10 cellular contexts compared by ENCODE assay signal in the genomic region with DNA sequence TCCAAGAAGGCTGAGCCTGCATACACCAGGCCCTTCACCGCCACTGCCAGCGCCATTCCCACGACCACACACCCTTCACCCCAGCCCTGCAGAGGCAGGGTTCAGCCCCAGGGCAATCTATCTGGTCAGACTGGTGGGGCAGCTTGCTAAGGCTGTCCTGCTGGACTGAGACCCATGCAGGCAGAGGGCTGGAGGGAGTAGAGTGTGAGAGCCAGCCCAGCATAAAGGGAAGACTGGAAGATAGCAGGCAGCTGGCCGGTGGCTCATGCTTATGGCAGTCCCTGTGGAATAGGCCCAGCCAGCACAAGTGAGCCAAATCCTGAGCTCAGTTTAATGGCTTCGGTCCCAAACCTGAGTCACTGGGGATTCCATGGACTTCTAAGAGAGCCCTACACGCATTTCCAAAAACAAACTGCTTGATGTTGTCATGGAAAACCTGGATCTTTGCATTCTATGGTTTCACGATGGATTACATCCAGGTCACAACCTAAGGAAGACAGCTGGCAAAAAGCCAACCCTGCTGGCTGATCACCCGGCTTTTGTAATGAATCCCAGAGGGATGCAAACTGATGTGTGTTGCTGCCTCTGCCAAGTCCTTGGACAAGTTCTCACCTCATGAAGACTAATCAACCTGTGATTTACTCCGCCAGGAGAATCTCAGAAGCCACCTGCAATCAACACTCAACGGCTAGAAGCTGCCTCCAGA.
A peak's percentile ranks its signal among the peaks of the same experiment; 100 is the strongest.
DNase-seq lines count a peak whose midpoint lies in the region; ATAC-seq and TF ChIP-seq lines count a peak whose summit lies in the region.
"Had no signal": no experiment of that assay in that cellular context is flagged by ENCODE, and none has a peak within 500 bp of the region (broad histone marks: within the 10 kb centered on the region; RNA-seq: fewer than 3 reads in every experiment).

No MANE protein-coding gene starts in this region.

- DNase-seq in NCI-H1417 (lab: John Stamatoyannopoulos, UW) (peak; percentile 27 to 78 (median 43)), NCI-H1417 treated with DMSO at 0.1 percent for 48 hours (lab: John Stamatoyannopoulos, UW) (no peak), cardiac septum (ENCODE audit: low spot score) (peak; percentile 90), putamen (ENCODE audit: low spot score) (peak; percentile 93)
- DNase-seq in CD8-positive, alpha-beta T cell = no peak
- DNase-seq in activated T-helper 1 cell treated with anti-CD3 and anti-CD28 coated beads, Interleukin-12 subunit alpha, Interleukin-12 subunit beta, Interleukin-2, Interleukin-4 antibody, amounts not matched to agents 30 ng/mL and 10 ng/mL and 1 ng/mL, durations not matched to agents 14 hours and 24 hours and 36 hours (ENCODE audit: low spot score) = no peak

- H3K27ac ChIP-seq in VCaP = 0 out of 2 replicates have a peak overlapping the region, but pooled peaks have one; percentile 10
- H3K27ac ChIP-seq in CD8-positive, alpha-beta T cell (ENCODE audit: low read depth, low read length) = no peak overlapping the region
- H3K27ac ChIP-seq: 22Rv1 had no signal

- intact Hi-C loops in cardiac septum (cut with DNase I) = no loop called here
- intact Hi-C loops in CD8-positive, alpha-beta T cell (cut with DNase I, micrococcal nuclease) = no loop called here
- intact Hi-C loops in activated T-helper 1 cell treated with anti-CD3 and anti-CD28 coated beads, Interleukin-12 subunit alpha, Interleukin-12 subunit beta, Interleukin-2, Interleukin-4 antibody, amounts not matched to agents 30 ng/mL and 10 ng/mL and 1 ng/mL, durations not matched to agents 14 hours and 24 hours and 36 hours (cut with micrococcal nuclease) = no loop called here

- H3K27me3 ChIP-seq in CD8-positive, alpha-beta T cell (ENCODE audit: insufficient read depth, low read length) = peaks cover 5% of the 10 kb centered on the region

- H3K36me3 Mint-ChIP-seq in CD8-positive, alpha-beta T cell = no peaks in the 10 kb centered on the region
- H3K36me3 Mint-ChIP-seq in activated T-helper 1 cell treated with anti-CD3 and anti-CD28 coated beads, Interleukin-12 subunit alpha, Interleukin-12 subunit beta, Interleukin-2, Interleukin-4 antibody, amounts not matched to agents 30 ng/mL and 10 ng/mL and 1 ng/mL, durations not matched to agents 14 hours and 24 hours and 36 hours (ENCODE audit: low read depth) = no peaks in the 10 kb centered on the region

- TF ChIP-seq CTCF in VCaP (conservative IDR thresholded peaks at IDR 0.05) = no peak
- TF ChIP-seq CTCF in CD8-positive, alpha-beta T cell (IDR thresholded peaks at IDR 0.05) = no peak

- no peak overlapping the region for H3K4me3 ChIP-seq in CD8-positive, alpha-beta T cell (ENCODE audit: low read depth, low read length)

- H3K9me3 Mint-ChIP-seq in CD8-positive, alpha-beta T cell = no peaks in the 10 kb centered on the region
- no peaks in the 10 kb centered on the region for H3K9me3 Mint-ChIP-seq in activated T-helper 1 cell treated with anti-CD3 and anti-CD28 coated beads, Interleukin-12 subunit alpha, Interleukin-12 subunit beta, Interleukin-2, Interleukin-4 antibody, amounts not matched to agents 30 ng/mL and 10 ng/mL and 1 ng/mL, durations not matched to agents 14 hours and 24 hours and 36 hours
- H3K9me3 Mint-ChIP-seq: T-helper 1 cell treated with Interleukin-12 subunit alpha and Interleukin-12 subunit beta and Interleukin-4 antibody, amounts not matched to agents 30 μg/mL and 1 μg/mL, for 36 hours had no signal

- peaks cover 68% of the 10 kb centered on the region for H3K27me3 Mint-ChIP-seq in CD8-positive, alpha-beta T cell (ENCODE audit: low read depth)
- H3K27me3 Mint-ChIP-seq in activated T-helper 1 cell treated with anti-CD3 and anti-CD28 coated beads, Interleukin-12 subunit alpha, Interleukin-12 subunit beta, Interleukin-2, Interleukin-4 antibody, amounts not matched to agents 30 ng/mL and 10 ng/mL and 1 ng/mL, durations not matched to agents 14 hours and 24 hours and 36 hours (ENCODE audit: insufficient read depth) = peaks cover 52% of the 10 kb centered on the region

- no peak overlapping the region for H3K27ac Mint-ChIP-seq in CD8-positive, alpha-beta T cell
- no peak overlapping the region for H3K27ac Mint-ChIP-seq in activated T-helper 1 cell treated with anti-CD3 and anti-CD28 coated beads, Interleukin-12 subunit alpha, Interleukin-12 subunit beta, Interleukin-2, Interleukin-4 antibody, amounts not matched to agents 30 ng/mL and 10 ng/mL and 1 ng/mL, durations not matched to agents 14 hours and 24 hours and 36 hours
- H3K27ac Mint-ChIP-seq: T-helper 1 cell treated with Interleukin-12 subunit alpha and Interleukin-12 subunit beta and Interleukin-4 antibody, amounts not matched to agents 30 μg/mL and 1 μg/mL, for 36 hours had no signal

- POLR2A ChIA-PET in CD8-positive, alpha-beta T cell (lab: Charles Lee) = no interaction called here

- H3K9me3 ChIP-seq in CD8-positive, alpha-beta T cell (ENCODE audit: low read length) = no peaks in the 10 kb centered on the region

- CTCF ChIA-PET in CD8-positive, alpha-beta T cell (lab: Charles Lee) = no interaction called here

- H3K4me1 Mint-ChIP-seq in CD8-positive, alpha-beta T cell (ENCODE audit: low read depth) = peaks cover 8% of the 10 kb centered on the region
- H3K4me1 Mint-ChIP-seq in activated T-helper 1 cell treated with anti-CD3 and anti-CD28 coated beads, Interleukin-12 subunit alpha, Interleukin-12 subunit beta, Interleukin-2, Interleukin-4 antibody, amounts not matched to agents 30 ng/mL and 10 ng/mL and 1 ng/mL, durations not matched to agents 14 hours and 24 hours and 36 hours (ENCODE audit: low read depth) = peaks cover 11% of the 10 kb centered on the region

- H3K36me3 ChIP-seq in CD8-positive, alpha-beta T cell (ENCODE audit: insufficient read depth, low read length) = no peaks in the 10 kb centered on the region

- H3K4me3 Mint-ChIP-seq in CD8-positive, alpha-beta T cell = no peak overlapping the region
- H3K4me3 Mint-ChIP-seq in activated T-helper 1 cell treated with anti-CD3 and anti-CD28 coated beads, Interleukin-12 subunit alpha, Interleukin-12 subunit beta, Interleukin-2, Interleukin-4 antibody, amounts not matched to agents 30 ng/mL and 10 ng/mL and 1 ng/mL, durations not matched to agents 14 hours and 24 hours and 36 hours = no peak overlapping the region
- H3K4me3 Mint-ChIP-seq: T-helper 1 cell treated with Interleukin-12 subunit alpha and Interleukin-12 subunit beta and Interleukin-4 antibody, amounts not matched to agents 30 μg/mL and 1 μg/mL, for 36 hours had no signal

- no peak for ATAC-seq in CD8-positive, alpha-beta T cell
- no peak for ATAC-seq in HG03045 (IDR thresholded peaks at IDR 0.05; ENCODE audit: unreplicated experiment)

- H3K4me1 ChIP-seq in CD8-positive, alpha-beta T cell (ENCODE audit: insufficient read depth, low read length) = peaks cover 9% of the 10 kb centered on the region

Comparison
In these comparisons a context has a peak if more than half of its experiments do, and no peak if none do; other contexts are left out.
1. DNase-seq: peak in NCI-H1417 (3 of 3), cardiac septum (single experiment) and putamen (single experiment); none in NCI-H1417 treated with DMSO at 0.1 percent for 48 hours (single experiment), CD8-positive, alpha-beta T cell (0 of 7) and activated T-helper 1 cell treated with anti-CD3 and anti-CD28 coated beads, Interleukin-12 subunit alpha, Interleukin-12 subunit beta, Interleukin-2, Interleukin-4 antibody, amounts not matched to agents 30 ng/mL and 10 ng/mL and 1 ng/mL, durations not matched to agents 14 hours and 24 hours and 36 hours (single experiment).